In the genomic region with DNA sequence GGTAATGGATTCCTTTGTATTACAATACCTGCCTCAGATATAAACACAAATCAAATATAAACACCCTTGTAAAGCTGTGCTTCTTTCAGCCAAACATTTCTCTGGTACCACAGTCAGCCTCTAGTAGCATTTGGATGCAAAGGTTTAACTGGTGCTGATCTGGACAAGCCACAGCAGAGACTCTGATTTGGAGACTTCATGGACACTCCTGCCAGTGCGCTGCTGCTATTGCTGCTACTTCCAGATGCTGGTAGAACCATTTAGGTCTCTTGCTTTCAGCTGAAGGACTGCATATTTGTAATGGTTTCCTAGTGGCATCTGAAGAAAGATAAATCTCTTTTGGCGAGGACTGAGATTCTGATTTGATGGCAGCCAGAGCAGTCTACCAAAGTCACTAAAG, we compare ENCODE assay signal across 15 cellular contexts. TPM values are rescaled to one million over a fixed set of nuclear protein-coding genes. Genes with fewer than 3 reads are reported as not detected.
DNase-seq lines count a peak whose midpoint lies in the region; ATAC-seq and TF ChIP-seq lines count a peak whose summit lies in the region.
"Had no signal": no experiment of that assay in that cellular context is flagged by ENCODE, and none has a peak within 500 bp of the region (broad histone marks: within the 10 kb centered on the region; RNA-seq: fewer than 3 reads in every experiment).

No MANE protein-coding gene starts in this region.

- ATAC-seq in naive thymus-derived CD4-positive, alpha-beta T cell = peak; percentile 37
- ATAC-seq in HG03196 (IDR thresholded peaks at IDR 0.05; ENCODE audit: unreplicated experiment) = no peak
- ATAC-seq: foreskin keratinocyte had no signal

- CTCF ChIA-PET in naive thymus-derived CD4-positive, alpha-beta T cell (lab: Charles Lee) = no interaction called here

- intact Hi-C loops in naive thymus-derived CD4-positive, alpha-beta T cell (cut with micrococcal nuclease) = loop anchor here in 1 of 2 donors (5.0 kb wide), 1 partner anchor 37 kb away; a partner anchor contains a TSS

- no peaks in the 10 kb centered on the region for H3K27me3 Mint-ChIP-seq in naive thymus-derived CD4-positive, alpha-beta T cell

- peaks cover 6 to 16% of the 10 kb centered on the region in 2 donors for H3K4me1 ChIP-seq in naive thymus-derived CD4-positive, alpha-beta T cell (ENCODE audit: control insufficient read depth in 2 of 2, insufficient read depth in 2 of 2, low read length in 2 of 2)

- peaks cover 16 to 55% (median 47%) of the 10 kb centered on the region in 5 donors for H3K36me3 Mint-ChIP-seq in naive thymus-derived CD4-positive, alpha-beta T cell

- peaks cover 0 to 9% (median 0%) of the 10 kb centered on the region in 3 experiments for H3K36me3 ChIP-seq in naive thymus-derived CD4-positive, alpha-beta T cell (ENCODE audit: control insufficient read depth in 2 of 3, insufficient read depth in 3 of 3, low read length in 3 of 3)

- peaks cover 0 to 4% (median 3%) of the 10 kb centered on the region in 3 experiments for H3K9me3 ChIP-seq in naive thymus-derived CD4-positive, alpha-beta T cell (ENCODE audit: control insufficient read depth in 2 of 3, low read length in 3 of 3)

- peaks cover 41 to 77% (median 69%) of the 10 kb centered on the region in 7 donors for H3K4me1 Mint-ChIP-seq in naive thymus-derived CD4-positive, alpha-beta T cell
- H3K4me1 Mint-ChIP-seq: nephron progenitor cell had no signal

- H3K27ac Mint-ChIP-seq in naive thymus-derived CD4-positive, alpha-beta T cell = peak overlapping the region; percentile 33 to 86 (median 51)
- H3K27ac Mint-ChIP-seq: nephron progenitor cell had no signal

- H3K27me3 ChIP-seq in naive thymus-derived CD4-positive, alpha-beta T cell (ENCODE audit: control insufficient read depth in 2 of 2, insufficient read depth in 2 of 2, low read length in 2 of 2) = no peaks in the 10 kb centered on the region
- H3K27me3 ChIP-seq: dorsolateral prefrontal cortex, foreskin keratinocyte had no signal

- in situ Hi-C loops in G401 (cut with HindIII; ENCODE audit: low sequenced_read_pairs) = no loop called here
- in situ Hi-C loops in GM13976 (cut with MboI; ENCODE audit: low sequenced_read_pairs, unreplicated experiment) = no loop called here

- DNase-seq in G401 (ENCODE audit: low spot score) = peak; percentile 32
- peak; percentile 30 to 34 for DNase-seq in NCI-H187 (lab: John Stamatoyannopoulos, UW)
- DNase-seq in cerebellar cortex (ENCODE audit: low spot score) = peak; percentile 18
- no peak for DNase-seq in naive thymus-derived CD4-positive, alpha-beta T cell
- no peak for DNase-seq in COLO829 (ENCODE audit: low spot score)
- DNase-seq in GM13976 (ENCODE audit: low spot score) = no peak
- DNase-seq: activated CD8-positive, alpha-beta memory T cell treated with anti-CD3 and anti-CD28 coated beads, Interleukin-2, amount 50 U/mL, for 48 hours; amygdala; dorsolateral prefrontal cortex; foreskin keratinocyte; NCI-H1092 treated with DMSO at 0.1 percent for 48 hours; NCI-H526; nephron progenitor cell; SHP77 had no signal

- H3K27ac ChIP-seq in naive thymus-derived CD4-positive, alpha-beta T cell (ENCODE audit: low read depth, low read length) = peak overlapping the region; percentile 2
- H3K27ac ChIP-seq: foreskin keratinocyte had no signal

- peaks cover 0 to 46% (median 22%) of the 10 kb centered on the region in 11 donors for H3K9me3 Mint-ChIP-seq in naive thymus-derived CD4-positive, alpha-beta T cell

- no peak for TF ChIP-seq CTCF in GM13976 (IDR thresholded peaks at IDR 0.05; ENCODE audit: borderline replicate concordance, control extremely low read depth, extremely low read depth, insufficient read depth, missing control alignments)

- no peak overlapping the region for H3K4me3 ChIP-seq in naive thymus-derived CD4-positive, alpha-beta T cell (ENCODE audit: low read length)

- POLR2A ChIA-PET in naive thymus-derived CD4-positive, alpha-beta T cell (lab: Charles Lee) = interaction anchor here (1.4 kb wide), 1 partner anchor 146 kb away, joined by 3 read pairs; a partner anchor contains a TSS

- peak overlapping the region in 8 of 10 donors; percentile 9 to 67 (median 54) for H3K4me3 Mint-ChIP-seq in naive thymus-derived CD4-positive, alpha-beta T cell
- H3K4me3 Mint-ChIP-seq: nephron progenitor cell had no signal

RNA-seq across cellular contexts. Expression of a gene that starts 36.9 kb away (rescaled TPM):
- total RNA-seq in G401 (2014; rRNA removed; shearing (Covaris generic)) = 24.5 and 39.8 TPM in 2 replicates
- total RNA-seq in naive thymus-derived CD4-positive, alpha-beta T cell = 10 to 100 TPM; 41.1 to 59.6 (median 47.3) TPM
- polyA plus RNA-seq in naive thymus-derived CD4-positive, alpha-beta T cell = 10 to 100 TPM; 39.1 to 51.4 TPM

RNA-seq across cellular contexts. Expression of a gene that starts 58.8 kb away (rescaled TPM):
- 0.25 and 3.3 TPM in 2 replicates for total RNA-seq in G401 (2014; rRNA removed; shearing (Covaris generic))
- total RNA-seq in naive thymus-derived CD4-positive, alpha-beta T cell = 1 to 10 TPM; 1.7 to 3.5 (median 2.4) TPM
- under 1 TPM in 1 of 2 donors, not detected in 1; 0.33 TPM for polyA plus RNA-seq in naive thymus-derived CD4-positive, alpha-beta T cell

Comparison
In these comparisons a context has a peak if more than half of its experiments do, and no peak if none do; other contexts are left out.
1. DNase-seq: peak in G401 (single experiment), NCI-H187 (2 of 2) and cerebellar cortex (single experiment); none in naive thymus-derived CD4-positive, alpha-beta T cell (0 of 9), COLO829 (single experiment) and GM13976 (single experiment).